8 cellular contexts compared by ENCODE assay signal in the genomic region with DNA sequence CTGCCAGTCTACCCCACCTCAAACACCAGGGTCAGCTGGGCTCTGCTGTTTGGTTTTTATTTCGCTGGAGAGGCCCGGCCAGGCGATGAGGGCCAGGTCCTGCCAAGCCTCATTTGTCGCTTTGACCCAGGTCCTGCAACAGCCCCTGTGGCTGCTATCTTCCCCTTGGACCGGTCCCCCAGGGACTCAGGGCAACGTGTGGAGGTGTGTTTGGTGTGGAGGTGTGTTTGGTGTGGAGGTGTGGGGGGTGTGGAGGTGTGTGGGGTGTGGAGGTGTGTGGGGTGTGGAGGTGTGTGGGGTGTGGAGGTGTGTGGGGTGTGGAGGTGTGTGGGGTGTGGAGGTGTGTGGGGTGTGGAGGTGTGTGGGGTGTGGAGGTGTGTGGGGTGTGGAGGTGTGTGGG. TPM values are rescaled to one million over a fixed set of nuclear protein-coding genes. Genes with fewer than 3 reads are reported as not detected.
DNase-seq lines count a peak whose midpoint lies in the region; ATAC-seq and TF ChIP-seq lines count a peak whose summit lies in the region.
"Not testable (repeated sequence)": the region's sequence is repeated elsewhere in the genome, so short reads cannot be mapped to it uniquely, and the experiment has no call there.

No MANE protein-coding gene starts in this region.

- TF ChIP-seq POLR2A in body of pancreas (IDR thresholded peaks at IDR 0.05); gastrocnemius medialis (IDR thresholded peaks at IDR 0.05); transverse colon (IDR thresholded peaks at IDR 0.05): not testable (repeated sequence)

- TF ChIP-seq RAD21 in neural cell (conservative IDR thresholded peaks at IDR 0.05) = not testable (repeated sequence)

- POLR2A ChIA-PET in activated CD4-positive, alpha-beta T cell treated with anti-CD3 and anti-CD28 coated beads, Interleukin-2, amount 10 ng/mL, durations not matched to agents 7 days and 5 days (lab: Charles Lee) = not testable (repeated sequence)

- not testable (repeated sequence) for H3K9ac ChIP-seq in DND-41 (ENCODE audit: low read depth, low read length); neural cell (ENCODE audit: low read length)

- not testable (repeated sequence) for H2AFZ ChIP-seq in DND-41 (ENCODE audit: low read depth, low read length); neural cell (ENCODE audit: low read depth, low read length)

- not testable (repeated sequence) for H3K27me3 ChIP-seq in DND-41 (ENCODE audit: insufficient read depth, low read length, poor library complexity); body of pancreas; neural cell (ENCODE audit: insufficient read depth, low read depth, low read length); gastrocnemius medialis; transverse colon

- H3K36me3 ChIP-seq in DND-41 (ENCODE audit: insufficient read depth, low read length) = peaks cover 70% of the 10 kb centered on the region
- H3K36me3 ChIP-seq in body of pancreas (replicated peaks in 1 of 2; ENCODE audit: insufficient read depth in 1 of 2, low read depth in 2 of 2); neural cell (ENCODE audit: insufficient read depth, low read length); transverse colon: not testable (repeated sequence)
- peaks cover 0 to 13% of the 10 kb centered on the region in 2 donors for H3K36me3 ChIP-seq in gastrocnemius medialis

- not testable (repeated sequence) for H3K36me3 Mint-ChIP-seq in activated CD4-positive, alpha-beta T cell treated with anti-CD3 and anti-CD28 coated beads, Interleukin-2, amount 10 ng/mL, durations not matched to agents 7 days and 5 days (ENCODE audit: low read depth); endothelial cell (ENCODE audit: low read depth, unreplicated experiment)

- not testable (repeated sequence) for TF ChIP-seq CTCF in DND-41 (IDR thresholded peaks at IDR 0.05; ENCODE audit: borderline replicate concordance, extremely low read depth, low read length, poor library complexity, severe bottlenecking); body of pancreas (IDR thresholded peaks at IDR 0.05); endothelial cell (IDR thresholded peaks at IDR 0.05; ENCODE audit: unreplicated experiment); neural cell (IDR thresholded peaks at IDR 0.05; ENCODE audit: poor library complexity, severe bottlenecking); gastrocnemius medialis (IDR thresholded peaks at IDR 0.05 in 4 of 5, conservative IDR thresholded peaks at IDR 0.05 in 1 of 5); transverse colon (IDR thresholded peaks at IDR 0.05)

- 36 to 37% methylated on average over 6 of the region's 6 CpGs for WGBS in body of pancreas, 2 donors
- WGBS in transverse colon (ENCODE audit: low coverage in 1 of 2), 2 donors = 66% methylated on average over 6 of the region's 6 CpGs; no CpG with 5 or more reads in 1 of the 2 donors

- H3K9me2 ChIP-seq in neural cell (ENCODE audit: insufficient read depth, low read length) = not testable (repeated sequence)

- not testable (repeated sequence) for H3K4me3 ChIP-seq in DND-41 (ENCODE audit: low read depth in 1 of 2, low read length in 2 of 2); body of pancreas; gastrocnemius medialis; transverse colon
- peak overlapping the region; percentile 35 for H3K4me3 ChIP-seq in neural cell (ENCODE audit: low read length)

- in situ Hi-C loops in gastrocnemius medialis (cut with MboI; ENCODE audit: low sequenced_read_pairs in 4 of 4) = loop anchor here in 1 of 4 donors (25.0 kb wide), 1 partner anchor 126 kb away; no protein-coding TSS in a partner anchor
- in situ Hi-C loops in transverse colon (cut with MboI; ENCODE audit: low pct_ligation_motif_present in 1 of 4, low pct_unique_long_range_greater_than_20kb in 1 of 4, low sequenced_read_pairs in 3 of 4) = not testable (repeated sequence)

- not testable (repeated sequence) for H3K27ac ChIP-seq in DND-41 (ENCODE audit: low read length); neural cell (ENCODE audit: low read length)
- H3K27ac ChIP-seq in body of pancreas (peak overlapping the region in 3 of 4 donors; percentile 62 to 91 (median 91)), gastrocnemius medialis (peak overlapping the region; percentile 86 to 96 (median 88)), transverse colon (peak overlapping the region; percentile 90 to 93 (median 91))

- H3K79me2 ChIP-seq in DND-41 (ENCODE audit: insufficient read depth, low read length) (peaks cover 90% of the 10 kb centered on the region), neural cell (replicated peaks; ENCODE audit: insufficient read depth, low read length) (peaks cover 40% of the 10 kb centered on the region)

- H4K20me1 ChIP-seq in DND-41 (ENCODE audit: insufficient read depth, low read length) = peaks cover 78% of the 10 kb centered on the region
- H4K20me1 ChIP-seq in neural cell (ENCODE audit: insufficient read depth) = peaks cover 17% of the 10 kb centered on the region

- intact Hi-C loops in body of pancreas (cut with DNase I); gastrocnemius medialis (cut with DNase I; ENCODE audit: low total_unique reads); transverse colon (cut with DNase I; ENCODE audit: low total_unique reads): not testable (repeated sequence)

- H3K4me1 ChIP-seq in DND-41 (ENCODE audit: insufficient read depth, low read length) (peaks cover 40% of the 10 kb centered on the region), body of pancreas (peaks cover 85% of the 10 kb centered on the region), gastrocnemius medialis (peaks cover 79 to 81% of the 10 kb centered on the region in 2 donors), transverse colon (peaks cover 50 to 83% (median 64%) of the 10 kb centered on the region in 4 donors)

- H3K27ac Mint-ChIP-seq in activated CD4-positive, alpha-beta T cell treated with anti-CD3 and anti-CD28 coated beads, Interleukin-2, amount 10 ng/mL, durations not matched to agents 7 days and 5 days = peak overlapping the region; percentile 19
- H3K27ac Mint-ChIP-seq in endothelial cell (ENCODE audit: unreplicated experiment) = peak overlapping the region; percentile 61

- not testable (repeated sequence) for H3K9me3 ChIP-seq in DND-41 (ENCODE audit: insufficient read depth, low read length, severe bottlenecking); body of pancreas; neural cell (ENCODE audit: low read length); gastrocnemius medialis; transverse colon

- not testable (repeated sequence) for TF ChIP-seq EP300 in neural cell (conservative IDR thresholded peaks at IDR 0.05; ENCODE audit: poor library complexity, severe bottlenecking); transverse colon (IDR thresholded peaks at IDR 0.05; ENCODE audit: low read depth)

- peak overlapping the region; percentile 99; the same call in 1 of the 2 replicates for H3K4me2 ChIP-seq in DND-41 (ENCODE audit: insufficient read depth, low read length)
- H3K4me2 ChIP-seq in neural cell (ENCODE audit: low read length) = not testable (repeated sequence)

- not testable (repeated sequence) for H3K27me3 Mint-ChIP-seq in activated CD4-positive, alpha-beta T cell treated with anti-CD3 and anti-CD28 coated beads, Interleukin-2, amount 10 ng/mL, durations not matched to agents 7 days and 5 days; endothelial cell (ENCODE audit: unreplicated experiment)

- not testable (repeated sequence) for DNase-seq in DND-41; activated CD4-positive, alpha-beta T cell treated with anti-CD3 and anti-CD28 coated beads, Interleukin-2, amount 10 ng/mL, durations not matched to agents 7 days and 5 days; body of pancreas; endothelial cell (ENCODE audit: low spot score); gastrocnemius medialis; transverse colon
- peak; percentile 44 for DNase-seq in left lobe of liver (ENCODE audit: low spot score)

- peaks cover 22% of the 10 kb centered on the region for H3K4me1 Mint-ChIP-seq in activated CD4-positive, alpha-beta T cell treated with anti-CD3 and anti-CD28 coated beads, Interleukin-2, amount 10 ng/mL, durations not matched to agents 7 days and 5 days
- peaks cover 23% of the 10 kb centered on the region for H3K4me1 Mint-ChIP-seq in endothelial cell (ENCODE audit: unreplicated experiment)

- not testable (repeated sequence) for H3K4me3 Mint-ChIP-seq in activated CD4-positive, alpha-beta T cell treated with anti-CD3 and anti-CD28 coated beads, Interleukin-2, amount 10 ng/mL, durations not matched to agents 7 days and 5 days; endothelial cell (ENCODE audit: unreplicated experiment)

- H3F3A ChIP-seq in neural cell (ENCODE audit: insufficient read depth, low read length, poor library complexity, severe bottlenecking) = not testable (repeated sequence)

- not testable (repeated sequence) for ATAC-seq in DND-41 (ENCODE audit: insufficient read depth, low read depth); body of pancreas; left lobe of liver; gastrocnemius medialis

- CTCF ChIA-PET in activated CD4-positive, alpha-beta T cell treated with anti-CD3 and anti-CD28 coated beads, Interleukin-2, amount 10 ng/mL, durations not matched to agents 7 days and 5 days (lab: Charles Lee) = not testable (repeated sequence)

- H3K9me3 Mint-ChIP-seq in activated CD4-positive, alpha-beta T cell treated with anti-CD3 and anti-CD28 coated beads, Interleukin-2, amount 10 ng/mL, durations not matched to agents 7 days and 5 days; endothelial cell (ENCODE audit: unreplicated experiment): not testable (repeated sequence)

RNA-seq across cellular contexts. Expression of a gene that starts 3.9 kb away (rescaled TPM):
- 10 to 100 TPM; 33.3 to 40.4 TPM for total RNA-seq in activated CD4-positive, alpha-beta T cell treated with anti-CD3 and anti-CD28 coated beads, Interleukin-2, amount 10 ng/mL, durations not matched to agents 7 days and 5 days
- total RNA-seq in body of pancreas = 10 to 100 TPM; 12.7 to 17.1 TPM
- 41.2 TPM for total RNA-seq in endothelial cell (ENCODE audit: unreplicated experiment)
- 13.6 TPM for total RNA-seq in left lobe of liver
- 22.3 and 27.0 TPM in 2 replicates for polyA plus RNA-seq in neural cell
- polyA minus RNA-seq in neural cell = 33.7 and 40.2 TPM in 2 replicates
- 10 to 100 TPM; 15.5 to 20.0 (median 17.5) TPM for total RNA-seq in gastrocnemius medialis
- total RNA-seq in transverse colon = 100 to 1,000 TPM in 1 of 4 donors, 10 to 100 TPM in 3; 15.5 to 110 (median 23.0) TPM

RNA-seq across cellular contexts. Expression of a gene that starts 26.2 kb away (rescaled TPM):
- 1,000 to 10,000 TPM; 1,428 to 1,492 TPM for total RNA-seq in activated CD4-positive, alpha-beta T cell treated with anti-CD3 and anti-CD28 coated beads, Interleukin-2, amount 10 ng/mL, durations not matched to agents 7 days and 5 days
- total RNA-seq in body of pancreas (1,000 to 10,000 TPM; 1,656 to 1,704 TPM), endothelial cell (ENCODE audit: unreplicated experiment) (2,896 TPM), left lobe of liver (1,272 TPM), gastrocnemius medialis (1,000 to 10,000 TPM; 1,701 to 2,714 (median 2,440) TPM), transverse colon (1,000 to 10,000 TPM; 1,013 to 1,686 (median 1,532) TPM)
- polyA plus RNA-seq in neural cell = 716 and 865 TPM in 2 replicates
- polyA minus RNA-seq in neural cell = 1,752 and 2,214 TPM in 2 replicates

RNA-seq across cellular contexts. Expression of a gene that starts 40.5 kb away (rescaled TPM):
- total RNA-seq in activated CD4-positive, alpha-beta T cell treated with anti-CD3 and anti-CD28 coated beads, Interleukin-2, amount 10 ng/mL, durations not matched to agents 7 days and 5 days = 10 to 100 TPM; 35.5 to 41.8 TPM
- total RNA-seq in body of pancreas = 10 to 100 TPM; 44.5 to 47.7 TPM
- 316 TPM for total RNA-seq in endothelial cell (ENCODE audit: unreplicated experiment)
- total RNA-seq in left lobe of liver = 20.4 TPM
- 100 and 118 TPM in 2 replicates for polyA plus RNA-seq in neural cell
- 82.8 and 83.9 TPM in 2 replicates for polyA minus RNA-seq in neural cell
- total RNA-seq in gastrocnemius medialis = 100 to 1,000 TPM in 3 of 4 donors, 10 to 100 TPM in 1; 61.3 to 135 (median 115) TPM
- 10 to 100 TPM; 54.6 to 89.0 (median 82.3) TPM for total RNA-seq in transverse colon

RNA-seq across cellular contexts. Expression of a gene that starts 55.3 kb away (rescaled TPM):
- 10 to 100 TPM; 39.4 to 47.5 TPM for total RNA-seq in activated CD4-positive, alpha-beta T cell treated with anti-CD3 and anti-CD28 coated beads, Interleukin-2, amount 10 ng/mL, durations not matched to agents 7 days and 5 days
- 10 to 100 TPM; 30.9 to 31.3 TPM for total RNA-seq in body of pancreas
- total RNA-seq in endothelial cell (ENCODE audit: unreplicated experiment) = 14.5 TPM
- 33.3 TPM for total RNA-seq in left lobe of liver
- 1.7 and 2.5 TPM in 2 replicates for polyA plus RNA-seq in neural cell
- 5.3 and 7.5 TPM in 2 replicates for polyA minus RNA-seq in neural cell
- total RNA-seq in gastrocnemius medialis = 100 to 1,000 TPM in 2 of 4 donors, 10 to 100 TPM in 2; 50.0 to 104 (median 91.9) TPM
- total RNA-seq in transverse colon = 100 to 1,000 TPM; 101 to 224 (median 141) TPM
